Comparison of ENCODE assay signal across 10 cellular contexts in the genomic region with DNA sequence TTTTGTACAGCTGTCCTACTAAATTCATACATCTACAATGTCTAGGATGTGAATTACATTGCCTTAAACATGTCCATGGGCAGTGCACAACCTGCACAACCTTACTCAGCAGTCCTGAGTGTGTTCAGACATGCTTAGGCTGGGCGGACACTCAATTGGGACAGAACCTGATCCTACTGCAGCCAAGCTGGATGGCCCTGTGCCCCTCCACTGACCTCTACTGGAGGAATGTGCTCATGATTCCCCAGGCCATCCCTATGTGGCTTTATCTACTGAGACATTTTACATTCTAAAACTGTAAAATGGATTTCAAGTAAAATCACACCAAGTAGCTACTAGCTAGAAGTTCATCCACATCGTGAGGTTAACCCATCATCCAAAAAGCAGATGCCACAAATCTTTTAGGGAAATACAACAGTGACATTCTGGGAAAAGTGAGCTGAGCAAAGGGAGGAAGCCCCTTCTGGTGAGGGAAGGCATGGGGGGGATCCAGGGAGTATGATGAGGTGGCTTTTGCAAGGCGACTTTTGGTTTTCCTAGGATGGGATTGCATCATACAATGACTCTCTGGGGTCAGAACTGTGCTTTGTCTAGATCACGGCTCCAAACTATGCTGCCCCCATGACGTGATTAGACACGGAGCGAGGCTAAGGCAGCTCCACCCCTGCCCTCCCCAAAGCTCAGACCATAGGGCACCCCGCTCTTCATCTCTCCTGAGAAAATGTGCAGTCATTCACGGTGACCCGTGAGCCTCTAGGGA.
A peak's percentile ranks its signal among the peaks of the same experiment; 100 is the strongest.
DNase-seq lines count a peak whose midpoint lies in the region; ATAC-seq and TF ChIP-seq lines count a peak whose summit lies in the region.
"Had no signal": no experiment of that assay in that cellular context is flagged by ENCODE, and none has a peak within 500 bp of the region (broad histone marks: within the 10 kb centered on the region; RNA-seq: fewer than 3 reads in every experiment).

No MANE protein-coding gene starts in this region.

- H3K4me1 Mint-ChIP-seq in CD8-positive, alpha-beta T cell (ENCODE audit: low read depth) = no peaks in the 10 kb centered on the region
- H3K4me1 Mint-ChIP-seq in CD4-positive, alpha-beta memory T cell = no peaks in the 10 kb centered on the region

- no peaks in the 10 kb centered on the region for H3K4me1 ChIP-seq in CD8-positive, alpha-beta T cell (ENCODE audit: insufficient read depth, low read length)
- no peaks in the 10 kb centered on the region for H3K4me1 ChIP-seq in CD4-positive, alpha-beta memory T cell (ENCODE audit: insufficient read depth, low read length)
- H3K4me1 ChIP-seq: BLaER1 treated with 17β-estradiol and CSF1 and Interleukin-3, amounts not matched to agents 10 nM and 100 nM had no signal

- POLR2A ChIA-PET in CD8-positive, alpha-beta T cell (lab: Charles Lee) = no interaction called here
- POLR2A ChIA-PET in CD4-positive, alpha-beta memory T cell (lab: Charles Lee; ENCODE audit: partially characterized antibody) = no interaction called here

- H3K27ac Mint-ChIP-seq in CD8-positive, alpha-beta T cell = no peak overlapping the region
- H3K27ac Mint-ChIP-seq in CD4-positive, alpha-beta memory T cell = no peak overlapping the region

- no peaks in the 10 kb centered on the region for H3K27me3 ChIP-seq in CD8-positive, alpha-beta T cell (ENCODE audit: insufficient read depth, low read length)
- H3K27me3 ChIP-seq in CD4-positive, alpha-beta memory T cell (ENCODE audit: insufficient read depth, low read length) = no peaks in the 10 kb centered on the region
- H3K27me3 ChIP-seq: BLaER1 treated with 17β-estradiol and CSF1 and Interleukin-3, amounts not matched to agents 10 nM and 100 nM had no signal

- H3K9me3 Mint-ChIP-seq in CD8-positive, alpha-beta T cell = peaks cover 4% of the 10 kb centered on the region
- peaks cover 0 to 15% (median 3%) of the 10 kb centered on the region in 8 donors for H3K9me3 Mint-ChIP-seq in CD4-positive, alpha-beta memory T cell

- no peak for ATAC-seq in CD8-positive, alpha-beta T cell

- intact Hi-C loops in CD8-positive, alpha-beta T cell (cut with DNase I, micrococcal nuclease) = no loop called here
- intact Hi-C loops in CD4-positive, alpha-beta memory T cell (cut with micrococcal nuclease) = no loop called here

- H3K4me3 ChIP-seq in epithelial cell of esophagus (ENCODE audit: low read length) (no peak overlapping the region), retinal pigment epithelial cell (ENCODE audit: low read length) (no peak overlapping the region)
- no peak overlapping the region for H3K4me3 ChIP-seq in CD8-positive, alpha-beta T cell (ENCODE audit: low read depth, low read length)
- H3K4me3 ChIP-seq in CD4-positive, alpha-beta memory T cell (ENCODE audit: low read length in 2 of 2) = no peak overlapping the region
- H3K4me3 ChIP-seq: BLaER1 treated with 17β-estradiol and CSF1 and Interleukin-3, amounts not matched to agents 10 nM and 100 nM had no signal

- no peaks in the 10 kb centered on the region for H3K36me3 Mint-ChIP-seq in CD8-positive, alpha-beta T cell
- H3K36me3 Mint-ChIP-seq in CD4-positive, alpha-beta memory T cell = no peaks in the 10 kb centered on the region

- H3K27ac ChIP-seq in CD8-positive, alpha-beta T cell (ENCODE audit: low read depth, low read length) = no peak overlapping the region
- H3K27ac ChIP-seq in CD4-positive, alpha-beta memory T cell (ENCODE audit: low read depth, low read length) = no peak overlapping the region
- H3K27ac ChIP-seq: BLaER1 treated with 17β-estradiol and CSF1 and Interleukin-3, amounts not matched to agents 10 nM and 100 nM had no signal

- CTCF ChIA-PET in CD8-positive, alpha-beta T cell (lab: Charles Lee) = no interaction called here
- CTCF ChIA-PET in CD4-positive, alpha-beta memory T cell (lab: Charles Lee; ENCODE audit: partially characterized antibody) = no interaction called here

- H3K9me3 ChIP-seq in CD8-positive, alpha-beta T cell (ENCODE audit: low read length) = peaks cover under 1% of the 10 kb centered on the region
- no peaks in the 10 kb centered on the region for H3K9me3 ChIP-seq in CD4-positive, alpha-beta memory T cell (ENCODE audit: control insufficient read depth in 1 of 2, low read length in 2 of 2)

- H3K36me3 ChIP-seq in CD8-positive, alpha-beta T cell (ENCODE audit: insufficient read depth, low read length) = no peaks in the 10 kb centered on the region
- H3K36me3 ChIP-seq in CD4-positive, alpha-beta memory T cell (ENCODE audit: insufficient read depth, low read length) = no peaks in the 10 kb centered on the region
- H3K36me3 ChIP-seq: BLaER1 treated with 17β-estradiol and CSF1 and Interleukin-3, amounts not matched to agents 10 nM and 100 nM had no signal

- no peak overlapping the region for H3K4me3 Mint-ChIP-seq in CD8-positive, alpha-beta T cell
- no peak overlapping the region for H3K4me3 Mint-ChIP-seq in CD4-positive, alpha-beta memory T cell

- TF ChIP-seq CTCF in epithelial cell of esophagus (IDR thresholded peaks at IDR 0.05; ENCODE audit: insufficient read depth, low read depth, low read length, missing control alignments) (no peak), retinal pigment epithelial cell (conservative IDR thresholded peaks at IDR 0.05; ENCODE audit: low read depth, low read length) (peak; percentile 24)
- TF ChIP-seq CTCF in CD8-positive, alpha-beta T cell (IDR thresholded peaks at IDR 0.05) = no peak

- DNase-seq in NCI-H748 (lab: John Stamatoyannopoulos, UW; ENCODE audit: unreplicated experiment) (peak; percentile 12), NCI-H748 treated with DMSO at 0.1 percent for 48 hours (lab: John Stamatoyannopoulos, UW) (no peak), NAMALWA (ENCODE audit: low spot score) (peak; percentile 2), epithelial cell of esophagus (ENCODE audit: low read depth) (peak; percentile 66), retinal pigment epithelial cell (ENCODE audit: low read depth) (no peak), kidney glomerular epithelial cell (lab: John Stamatoyannopoulos, UW) (no peak)
- DNase-seq in CD8-positive, alpha-beta T cell = no peak
- DNase-seq in CD4-positive, alpha-beta memory T cell = no peak
- DNase-seq: activated CD4-positive, alpha-beta T cell treated with anti-CD3 and anti-CD28 coated beads, Interleukin-2, amount 50 U/mL, for 1 hour had no signal

- H3K27me3 Mint-ChIP-seq in CD8-positive, alpha-beta T cell (ENCODE audit: low read depth) = no peaks in the 10 kb centered on the region
- H3K27me3 Mint-ChIP-seq in CD4-positive, alpha-beta memory T cell = peaks cover 0 to 3% of the 10 kb centered on the region in 2 donors

Comparison
In these comparisons a context has a peak if more than half of its experiments do, and no peak if none do; other contexts are left out.
1. DNase-seq: peak in NCI-H748 (single experiment), NAMALWA (single experiment) and epithelial cell of esophagus (single experiment); none in NCI-H748 treated with DMSO at 0.1 percent for 48 hours (single experiment), retinal pigment epithelial cell (single experiment), CD8-positive, alpha-beta T cell (0 of 7), kidney glomerular epithelial cell (single experiment) and CD4-positive, alpha-beta memory T cell (0 of 5).